ENCODE assay signal across 8 cellular contexts in genomic region chr2:203532957-203533695, GRCh38. TPM values are rescaled to one million over a fixed set of nuclear protein-coding genes. Genes with fewer than 3 reads are reported as not detected.
DNase-seq lines count a peak whose midpoint lies in the region; ATAC-seq and FAIRE-seq lines count a peak whose summit lies in the region.

No MANE protein-coding gene starts in this region.

- peak overlapping the region; percentile 38 for H3K9ac ChIP-seq in endocrine pancreas (ENCODE audit: control insufficient read depth, insufficient read depth, low read length)

- no peak for DNase-seq in CD8-positive, alpha-beta memory T cell
- DNase-seq in NCI-H2227 (lab: John Stamatoyannopoulos, UW; ENCODE audit: unreplicated experiment) (peak; percentile 80), GM19239 (ENCODE audit: insufficient read length, low spot score) (no peak), NAMALWA (ENCODE audit: low spot score) (no peak)
- DNase-seq in naive thymus-derived CD4-positive, alpha-beta T cell: peak in 2 of 9 donors; percentile 1 to 7
- DNase-seq in activated effector memory CD4-positive, alpha-beta T cell treated with anti-CD3 and anti-CD28 coated beads, Interleukin-2, amount 50 U/mL, for 16 hours: no peak
- DNase-seq in stimulated activated naive CD4-positive, alpha-beta T cell treated with Interleukin-2 at 50 U/mL for 16 hours (lab: John Stamatoyannopoulos, UW): no peak

- POLR2A ChIA-PET in CD8-positive, alpha-beta memory T cell (lab: Charles Lee): interaction anchor here (0.6 to 1.2 kb wide), 2 partner anchors 208 to 620 kb away, joined by 3 to 4 read pairs; no protein-coding TSS in a partner anchor
- POLR2A ChIA-PET in naive thymus-derived CD4-positive, alpha-beta T cell (lab: Charles Lee): interaction anchor here (0.6 to 1.7 kb wide), 11 partner anchors 11 to 283 kb away, joined by 3 to 8 read pairs (median 3); no protein-coding TSS in a partner anchor

- peaks cover 12 to 22% (median 17%) of the 10 kb centered on the region in 3 donors for H3K4me1 Mint-ChIP-seq in CD8-positive, alpha-beta memory T cell
- H3K4me1 Mint-ChIP-seq in naive thymus-derived CD4-positive, alpha-beta T cell: peaks cover 16 to 32% (median 28%) of the 10 kb centered on the region in 7 donors

- CTCF ChIA-PET in CD8-positive, alpha-beta memory T cell (lab: Charles Lee): no interaction called here
- CTCF ChIA-PET in naive thymus-derived CD4-positive, alpha-beta T cell (lab: Charles Lee): interaction anchor here (2.0 kb wide), 1 partner anchor 174 kb away, joined by 4 read pairs; the partner anchor contains the start of gene CD28

- peak overlapping the region in 1 of 8 donors; percentile 5 for H3K27ac Mint-ChIP-seq in CD8-positive, alpha-beta memory T cell
- H3K27ac Mint-ChIP-seq in naive thymus-derived CD4-positive, alpha-beta T cell: peak overlapping the region in 4 of 9 donors; percentile 3 to 73 (median 16)

- H3K36me3 ChIP-seq in CD8-positive, alpha-beta memory T cell (ENCODE audit: insufficient read depth, low read length): no peaks in the 10 kb centered on the region
- H3K36me3 ChIP-seq in endocrine pancreas (ENCODE audit: control insufficient read depth, insufficient read depth, low read length): no peaks in the 10 kb centered on the region
- H3K36me3 ChIP-seq in naive thymus-derived CD4-positive, alpha-beta T cell (ENCODE audit: control insufficient read depth in 2 of 3, insufficient read depth in 3 of 3, low read length in 3 of 3): peaks cover 0 to 5% (median 0%) of the 10 kb centered on the region in 3 experiments

- H3K4me3 Mint-ChIP-seq in CD8-positive, alpha-beta memory T cell: peak overlapping the region in 4 of 7 donors; percentile 3 to 85 (median 46)
- H3K4me3 Mint-ChIP-seq in naive thymus-derived CD4-positive, alpha-beta T cell: peak overlapping the region; percentile 78 to 95 (median 86)

- H3K9me3 ChIP-seq in CD8-positive, alpha-beta memory T cell (ENCODE audit: low read length): no peaks in the 10 kb centered on the region
- no peaks in the 10 kb centered on the region for H3K9me3 ChIP-seq in endocrine pancreas (ENCODE audit: control insufficient read depth, low read length)
- H3K9me3 ChIP-seq in naive thymus-derived CD4-positive, alpha-beta T cell (ENCODE audit: control insufficient read depth in 2 of 3, low read length in 3 of 3): no peaks in the 10 kb centered on the region

- H3K9me3 Mint-ChIP-seq in CD8-positive, alpha-beta memory T cell: peaks cover 0 to 6% (median 3%) of the 10 kb centered on the region in 5 donors
- H3K9me3 Mint-ChIP-seq in naive thymus-derived CD4-positive, alpha-beta T cell: peaks cover 0 to 8% (median 5%) of the 10 kb centered on the region in 11 donors

- H3K27me3 ChIP-seq in CD8-positive, alpha-beta memory T cell (ENCODE audit: insufficient read depth, low read length, poor library complexity, severe bottlenecking): peaks cover 2% of the 10 kb centered on the region
- H3K27me3 ChIP-seq in endocrine pancreas (ENCODE audit: control insufficient read depth, insufficient read depth, low read length): no peaks in the 10 kb centered on the region
- H3K27me3 ChIP-seq in naive thymus-derived CD4-positive, alpha-beta T cell (ENCODE audit: control insufficient read depth in 2 of 2, insufficient read depth in 2 of 2, low read length in 2 of 2): no peaks in the 10 kb centered on the region

- H3K4me3 ChIP-seq in CD8-positive, alpha-beta memory T cell (ENCODE audit: low read length): peak overlapping the region; percentile 49
- H3K4me3 ChIP-seq in endocrine pancreas (ENCODE audit: control insufficient read depth, insufficient read depth, low read length): peak overlapping the region; percentile 96
- peak overlapping the region; percentile 71 for H3K4me3 ChIP-seq in naive thymus-derived CD4-positive, alpha-beta T cell (ENCODE audit: low read length)

- intact Hi-C loops in naive thymus-derived CD4-positive, alpha-beta T cell (cut with micrococcal nuclease): no loop called here

- FAIRE-seq in GM19239 (lab: Jason Lieb, UNC): no peak

- peaks cover 11% of the 10 kb centered on the region for H3K4me1 ChIP-seq in CD8-positive, alpha-beta memory T cell (ENCODE audit: insufficient read depth, low read length)
- peaks cover 11% of the 10 kb centered on the region for H3K4me1 ChIP-seq in endocrine pancreas (ENCODE audit: control insufficient read depth, insufficient read depth, low read length)
- H3K4me1 ChIP-seq in naive thymus-derived CD4-positive, alpha-beta T cell (ENCODE audit: control insufficient read depth in 2 of 2, insufficient read depth in 2 of 2, low read length in 2 of 2): peaks cover 10 to 15% of the 10 kb centered on the region in 2 donors

- ATAC-seq in naive thymus-derived CD4-positive, alpha-beta T cell: no peak

- no peaks in the 10 kb centered on the region for H3K36me3 Mint-ChIP-seq in CD8-positive, alpha-beta memory T cell
- peaks cover 4 to 8% (median 5%) of the 10 kb centered on the region in 5 donors for H3K36me3 Mint-ChIP-seq in naive thymus-derived CD4-positive, alpha-beta T cell

- no peak overlapping the region for H3K27ac ChIP-seq in CD8-positive, alpha-beta memory T cell (ENCODE audit: low read depth, low read length)
- no peak overlapping the region for H3K27ac ChIP-seq in naive thymus-derived CD4-positive, alpha-beta T cell (ENCODE audit: low read depth, low read length)

- H3K27me3 Mint-ChIP-seq in CD8-positive, alpha-beta memory T cell: peaks cover 21 to 60% of the 10 kb centered on the region in 2 donors
- H3K27me3 Mint-ChIP-seq in naive thymus-derived CD4-positive, alpha-beta T cell: peaks cover 6 to 59% (median 16%) of the 10 kb centered on the region in 5 donors

RNA-seq across cellular contexts. Expression of gene RAPH1, which starts 2.0 kb away (rescaled TPM):
- 1 to 10 TPM; 2.8 to 3.5 TPM for total RNA-seq in CD8-positive, alpha-beta memory T cell
- not detected for polyA plus RNA-seq in CD8-positive, alpha-beta memory T cell
- 1 to 10 TPM; 1.8 to 5.5 (median 3.0) TPM for total RNA-seq in naive thymus-derived CD4-positive, alpha-beta T cell
- under 1 TPM; 0.57 to 0.91 TPM for polyA plus RNA-seq in naive thymus-derived CD4-positive, alpha-beta T cell
